Comparison of ENCODE assay signal across 19 cellular contexts in the genomic region with DNA sequence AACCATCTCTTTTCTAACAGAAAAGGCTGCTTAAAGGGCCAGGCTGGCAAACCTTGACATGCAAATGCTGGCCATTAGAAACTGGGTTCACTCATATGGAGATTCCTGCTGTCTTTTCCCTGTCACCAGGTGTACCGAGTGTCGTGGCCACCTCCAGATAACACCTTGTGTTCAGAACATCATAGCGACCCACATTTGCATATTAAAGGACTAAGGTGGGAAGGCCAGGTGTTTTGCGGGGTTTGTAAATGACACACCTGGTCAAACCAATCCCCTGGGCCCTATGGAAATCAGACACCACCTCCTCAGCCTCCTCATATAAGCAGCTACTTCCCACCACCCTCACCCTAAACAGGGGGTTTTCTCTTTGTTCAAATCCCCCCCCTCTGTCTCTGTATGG. TPM values are rescaled to one million over a fixed set of nuclear protein-coding genes. Genes with fewer than 3 reads are reported as not detected.
"Had no signal": no experiment of that assay in that cellular context is flagged by ENCODE, and none has a peak within 500 bp of the region (broad histone marks: within the 10 kb centered on the region; RNA-seq: fewer than 3 reads in every experiment).

No MANE protein-coding gene starts in this region.

- H3K4me3 ChIP-seq: lung, smooth muscle cell, testis had no signal

- H3K4me2 ChIP-seq: smooth muscle cell had no signal

- DNase-seq: activated CD4-positive, alpha-beta T cell treated with anti-CD3 and anti-CD28 coated beads for 36 hours; activated CD4-positive, alpha-beta T cell treated with anti-CD3 and anti-CD28 coated beads, Interleukin-2, amount 50 U/mL, for 48 hours; activated naive CD8-positive, alpha-beta T cell treated with anti-CD3 and anti-CD28 coated beads for 36 hours; amniotic stem cell; effector CD4-positive, alpha-beta T cell; hypothalamus; kidney; stimulated activated CD4-positive, alpha-beta T cell treated with anti-CD3 and anti-CD28 coated beads, Interleukin-4, amount 100 ng/mL, for 24 hours; testis had no signal

- H3K36me3 Mint-ChIP-seq: activated naive CD8-positive, alpha-beta T cell treated with anti-CD3 and anti-CD28 coated beads for 36 hours; stimulated activated effector memory CD8-positive, alpha-beta T cell treated with anti-CD3 and anti-CD28 coated beads, Interleukin-12 subunit alpha, Interleukin-12 subunit beta, amount 100 ng/mL, for 72 hours; type B pancreatic cell had no signal

- H3K9me3 Mint-ChIP-seq: activated naive CD8-positive, alpha-beta T cell treated with anti-CD3 and anti-CD28 coated beads for 36 hours; nephron; stimulated activated effector memory CD8-positive, alpha-beta T cell treated with anti-CD3 and anti-CD28 coated beads, Interleukin-12 subunit alpha, Interleukin-12 subunit beta, amount 100 ng/mL, for 72 hours; type B pancreatic cell had no signal

- H3K4me1 ChIP-seq: parathyroid adenoma, testis had no signal

- H3K9ac ChIP-seq: parathyroid adenoma had no signal

- H3K27me3 ChIP-seq: testis had no signal

- H3K27ac Mint-ChIP-seq: activated CD4-positive, alpha-beta T cell treated with anti-CD3 and anti-CD28 coated beads for 36 hours; activated naive CD8-positive, alpha-beta T cell treated with anti-CD3 and anti-CD28 coated beads for 36 hours; nephron; stimulated activated effector memory CD8-positive, alpha-beta T cell treated with anti-CD3 and anti-CD28 coated beads, Interleukin-12 subunit alpha, Interleukin-12 subunit beta, amount 100 ng/mL, for 72 hours; type B pancreatic cell had no signal

- H3K79me2 ChIP-seq: parathyroid adenoma had no signal

- H2AFZ ChIP-seq: parathyroid adenoma had no signal

- ATAC-seq: activated CD4-positive, alpha-beta T cell treated with anti-CD3 and anti-CD28 coated beads for 36 hours; left lobe of liver; sciatic nerve; stimulated activated effector memory CD8-positive, alpha-beta T cell treated with anti-CD3 and anti-CD28 coated beads, Interleukin-12 subunit alpha, Interleukin-12 subunit beta, amount 100 ng/mL, for 72 hours had no signal

- H3K4me3 Mint-ChIP-seq: activated CD4-positive, alpha-beta T cell treated with anti-CD3 and anti-CD28 coated beads for 36 hours; activated naive CD8-positive, alpha-beta T cell treated with anti-CD3 and anti-CD28 coated beads for 36 hours; nephron; stimulated activated effector memory CD8-positive, alpha-beta T cell treated with anti-CD3 and anti-CD28 coated beads, Interleukin-12 subunit alpha, Interleukin-12 subunit beta, amount 100 ng/mL, for 72 hours; type B pancreatic cell had no signal

- H3K9me3 ChIP-seq: testis had no signal

- H3K27ac ChIP-seq: parathyroid adenoma, testis had no signal

- H3K4me1 Mint-ChIP-seq: activated CD4-positive, alpha-beta T cell treated with anti-CD3 and anti-CD28 coated beads for 36 hours; nephron had no signal

RNA-seq across cellular contexts. Expression of a gene that starts 2.5 kb away (rescaled TPM):
- total RNA-seq: activated CD4-positive, alpha-beta T cell treated with anti-CD3 and anti-CD28 coated beads for 36 hours; activated naive CD8-positive, alpha-beta T cell treated with anti-CD3 and anti-CD28 coated beads for 36 hours; frontal cortex; kidney; left lobe of liver; lung; sciatic nerve; smooth muscle cell had no signal
- polyA plus RNA-seq: esophagus, lung, smooth muscle cell had no signal

RNA-seq across cellular contexts. Expression of a gene that starts 6.8 kb away (rescaled TPM):
- total RNA-seq: sciatic nerve had no signal
